1 cellular context compared by ENCODE assay signal in the genomic region with DNA sequence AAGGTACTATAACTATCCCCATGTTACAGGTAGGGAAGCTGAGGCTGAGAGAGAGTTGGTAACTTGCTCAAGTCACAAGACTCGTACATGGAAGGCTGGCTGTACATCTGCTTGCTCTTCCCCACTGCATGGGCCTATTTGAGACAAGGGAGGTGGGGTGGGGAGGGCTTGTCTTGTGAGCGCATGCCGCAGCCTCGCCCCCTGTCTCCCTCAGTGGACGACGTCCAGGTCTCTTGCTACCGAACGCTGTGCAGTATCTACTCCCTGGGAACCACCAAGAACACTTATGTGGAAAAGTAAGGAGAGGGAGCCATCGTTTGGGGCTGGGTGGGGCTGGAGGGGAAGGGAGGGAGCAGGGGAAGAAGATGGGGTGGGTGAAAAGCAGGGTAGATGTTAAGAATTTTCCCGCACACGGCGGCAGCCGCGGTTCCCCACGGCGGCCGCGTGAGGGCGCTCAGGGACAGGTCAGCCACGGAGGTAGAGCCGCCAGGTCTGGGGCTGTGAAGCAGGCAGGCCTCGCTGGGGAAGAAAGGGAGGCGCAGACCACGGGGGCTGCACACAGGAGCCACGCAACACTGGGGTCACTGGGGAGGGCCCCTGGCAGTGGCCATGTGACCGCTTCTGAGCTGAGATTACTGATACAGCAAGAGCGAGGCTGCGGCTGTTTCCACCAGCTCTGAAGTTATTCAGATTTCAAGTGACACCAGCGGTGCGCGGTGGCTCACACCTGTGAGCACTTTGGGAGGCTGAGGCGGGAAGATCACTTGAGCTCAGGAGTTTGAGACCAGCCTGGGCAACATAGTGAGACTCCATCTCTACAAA.
A peak's percentile ranks its signal among the peaks of the same experiment; 100 is the strongest.
TF ChIP-seq lines count a peak whose summit lies in the region.

No MANE protein-coding gene starts in this region.

TF ChIP-seq in H1, 55 proteins besides CTCF, POLR2A, EP300 and RAD21:
- TF ChIP-seq EGR1 (IDR thresholded peaks at IDR 0.05; ENCODE audit: borderline replicate concordance, low read depth, low read length), result peak; percentile 86
- TF ChIP-seq YY1 (IDR thresholded peaks at IDR 0.05; ENCODE audit: low read depth, low read length), result peak; percentile 42; the same call in 1 of the 2 replicates
- TF ChIP-seq, protein P1, sequence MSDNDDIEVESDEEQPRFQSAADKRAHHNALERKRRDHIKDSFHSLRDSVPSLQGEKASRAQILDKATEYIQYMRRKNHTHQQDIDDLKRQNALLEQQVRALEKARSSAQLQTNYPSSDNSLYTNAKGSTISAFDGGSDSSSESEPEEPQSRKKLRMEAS (IDR thresholded peaks at IDR 0.05), result no peak
TF ChIP-seq in H1: peak in this region for 2.
